ENCODE assay signal across 24 cellular contexts in genomic region chr20:4944918-4945317, GRCh38.
"Had no signal": no experiment of that assay in that cellular context is flagged by ENCODE, and none has a peak within 500 bp of the region (broad histone marks: within the 10 kb centered on the region; RNA-seq: fewer than 3 reads in every experiment).

No MANE protein-coding gene starts in this region.

- H3K4me1 ChIP-seq: foreskin keratinocyte had no signal

- H3K36me3 ChIP-seq: cardiac muscle cell, neutrophil, right lobe of liver, vagina had no signal

- H3K36me3 Mint-ChIP-seq: type B pancreatic cell had no signal

- H3K9me3 Mint-ChIP-seq: activated naive CD4-positive, alpha-beta T cell treated with anti-CD3 and anti-CD28 coated beads, Interleukin-2, amount 50 U/mL, for 72 hours; activated T-cell treated with anti-CD3 and anti-CD28 coated beads, Interleukin-2, amount 50 U/mL, for 72 hours; effector memory CD8-positive, alpha-beta T cell; nephron progenitor cell; stimulated activated naive CD8-positive, alpha-beta T cell treated with anti-CD3 and anti-CD28 coated beads, Interleukin-15, Interleukin-2, amounts not matched to agents 100 ng/mL and 50 ng/mL, for 24 hours; type B pancreatic cell had no signal

- H3K4me3 Mint-ChIP-seq: activated CD4-positive, alpha-beta T cell treated with anti-CD3 and anti-CD28 coated beads for 36 hours; activated CD8-positive, alpha-beta memory T cell treated with anti-CD3 and anti-CD28 coated beads, Interleukin-2, amount 10 ng/mL, durations not matched to agents 7 days and 5 days; activated CD8-positive, alpha-beta T cell treated with anti-CD3 and anti-CD28 coated beads, Interleukin-2, amount 10 ng/mL, durations not matched to agents 7 days and 5 days; activated T-cell treated with anti-CD3 and anti-CD28 coated beads, Interleukin-2, amount 50 U/mL, for 72 hours; effector memory CD8-positive, alpha-beta T cell; nephron progenitor cell; stimulated activated naive CD8-positive, alpha-beta T cell treated with anti-CD3 and anti-CD28 coated beads, Interleukin-15, Interleukin-2, amounts not matched to agents 100 ng/mL and 50 ng/mL, for 24 hours; type B pancreatic cell had no signal

- H3K27ac ChIP-seq: cardiac muscle cell, coronary artery, foreskin keratinocyte, heart right ventricle, neutrophil, right lobe of liver had no signal

- H3K9me3 ChIP-seq: heart right ventricle, neutrophil, right lobe of liver, vagina had no signal

- ATAC-seq: activated CD4-positive, alpha-beta T cell treated with anti-CD3 and anti-CD28 coated beads for 36 hours; activated CD8-positive, alpha-beta memory T cell treated with anti-CD3 and anti-CD28 coated beads, Interleukin-2, amount 10 ng/mL, durations not matched to agents 7 days and 5 days; activated CD8-positive, alpha-beta T cell treated with anti-CD3 and anti-CD28 coated beads, Interleukin-2, amount 10 ng/mL, durations not matched to agents 7 days and 5 days; activated naive CD4-positive, alpha-beta T cell treated with anti-CD3 and anti-CD28 coated beads, Interleukin-2, amount 50 U/mL, for 72 hours; activated T-cell treated with anti-CD3 and anti-CD28 coated beads, Interleukin-2, amount 50 U/mL, for 72 hours; effector memory CD8-positive, alpha-beta T cell; foreskin keratinocyte; right lobe of liver had no signal

- H3K27ac Mint-ChIP-seq: activated CD4-positive, alpha-beta T cell treated with anti-CD3 and anti-CD28 coated beads for 36 hours; activated CD8-positive, alpha-beta memory T cell treated with anti-CD3 and anti-CD28 coated beads, Interleukin-2, amount 10 ng/mL, durations not matched to agents 7 days and 5 days; activated CD8-positive, alpha-beta T cell treated with anti-CD3 and anti-CD28 coated beads, Interleukin-2, amount 10 ng/mL, durations not matched to agents 7 days and 5 days; activated naive CD4-positive, alpha-beta T cell treated with anti-CD3 and anti-CD28 coated beads, Interleukin-2, amount 50 U/mL, for 72 hours; activated T-cell treated with anti-CD3 and anti-CD28 coated beads, Interleukin-2, amount 50 U/mL, for 72 hours; effector memory CD8-positive, alpha-beta T cell; nephron progenitor cell; stimulated activated naive CD8-positive, alpha-beta T cell treated with anti-CD3 and anti-CD28 coated beads, Interleukin-15, Interleukin-2, amounts not matched to agents 100 ng/mL and 50 ng/mL, for 24 hours; type B pancreatic cell had no signal

- H3K27me3 ChIP-seq: cardiac muscle cell, foreskin keratinocyte, heart right ventricle, neutrophil, right lobe of liver, vagina had no signal

- H3K4me3 ChIP-seq: cardiac muscle cell, coronary artery, heart right ventricle, lung, right lobe of liver, vagina had no signal

- H3K27me3 Mint-ChIP-seq: activated CD4-positive, alpha-beta T cell treated with anti-CD3 and anti-CD28 coated beads for 36 hours; activated CD8-positive, alpha-beta memory T cell treated with anti-CD3 and anti-CD28 coated beads, Interleukin-2, amount 10 ng/mL, durations not matched to agents 7 days and 5 days; effector memory CD8-positive, alpha-beta T cell; stimulated activated naive CD8-positive, alpha-beta T cell treated with anti-CD3 and anti-CD28 coated beads, Interleukin-15, Interleukin-2, amounts not matched to agents 100 ng/mL and 50 ng/mL, for 24 hours; type B pancreatic cell had no signal

- DNase-seq: activated CD4-positive, alpha-beta T cell treated with anti-CD3 and anti-CD28 coated beads for 36 hours; activated CD4-positive, CD25-positive, alpha-beta regulatory T cell; activated CD8-positive, alpha-beta memory T cell treated with anti-CD3 and anti-CD28 coated beads, Interleukin-2, amount 10 ng/mL, durations not matched to agents 7 days and 5 days; activated CD8-positive, alpha-beta T cell treated with anti-CD3 and anti-CD28 coated beads, Interleukin-2, amount 10 ng/mL, durations not matched to agents 7 days and 5 days; activated naive CD4-positive, alpha-beta T cell; activated T-cell treated with anti-CD3 and anti-CD28 coated beads for 4 hours; activated T-cell treated with anti-CD3 and anti-CD28 coated beads, Interleukin-2, amount 50 U/mL, for 72 hours; anterior cingulate cortex; cerebellar nuclear complex; effector memory CD8-positive, alpha-beta T cell; heart right ventricle; nephron progenitor cell; right lobe of liver; stimulated activated CD4-positive, alpha-beta T cell treated with anti-CD3 and anti-CD28 coated beads, Interleukin-4, amount 100 ng/mL, for 1 hour; T-helper 1 cell had no signal
